ENCODE assay signal across 8 cellular contexts in genomic region chr20:51562027-51562333, GRCh38.
DNase-seq lines count a peak whose midpoint lies in the region; TF ChIP-seq lines count a peak whose summit lies in the region.

No MANE protein-coding gene starts in this region.

- H4K20me1 ChIP-seq in MM.1S (ENCODE audit: insufficient read depth, low read length), result no peaks in the 10 kb centered on the region

- H3K27ac ChIP-seq in MM.1S (ENCODE audit: low read length) (no peak overlapping the region), duodenal mucosa (ENCODE audit: low read depth, low read length) (peak overlapping the region; percentile 87)

- no peaks in the 10 kb centered on the region for H3F3A ChIP-seq in MM.1S (ENCODE audit: insufficient read depth, low read length)

- no peaks in the 10 kb centered on the region for H3K9me2 ChIP-seq in MM.1S (replicated peaks; ENCODE audit: insufficient read depth, low read length)

- H3K27me3 Mint-ChIP-seq in nephron (ENCODE audit: low read depth), result peaks cover 49% of the 10 kb centered on the region

- no peak overlapping the region for H2AFZ ChIP-seq in MM.1S (ENCODE audit: low read length)

- peaks cover 44% of the 10 kb centered on the region for H3K4me1 Mint-ChIP-seq in nephron

- H3K27me3 ChIP-seq in MM.1S (replicated peaks; ENCODE audit: insufficient read depth, low read length) (peaks cover 21% of the 10 kb centered on the region), duodenal mucosa (ENCODE audit: control insufficient read depth in 1 of 2, insufficient read depth in 2 of 2, low read length in 2 of 2) (peaks cover 44 to 47% of the 10 kb centered on the region in 2 donors)

- DNase-seq in AG09309 (ENCODE audit: low read depth) (no peak), MM.1S (no peak), COLO829 (ENCODE audit: low spot score) (no peak), RPMI8226 (no peak), HPDE6-E6E7 (ENCODE audit: extremely low spot score) (no peak)
- no peak for DNase-seq in stimulated activated CD8-positive, alpha-beta memory T cell treated with anti-CD3 and anti-CD28 coated beads, Interleukin-4, amount 100 ng/mL, for 48 hours

- H3K4me3 Mint-ChIP-seq in nephron, result peak overlapping the region; percentile 77 to 81 (median 80)

- 0 out of 2 replicates have a peak overlapping the region, but pooled peaks have one; percentile 17 for H3K4me2 ChIP-seq in MM.1S (ENCODE audit: low read depth, low read length)

- H3K4me1 ChIP-seq in MM.1S (ENCODE audit: low read length) (no peaks in the 10 kb centered on the region), duodenal mucosa (ENCODE audit: control insufficient read depth in 1 of 2, insufficient read depth in 2 of 2, low read length in 2 of 2) (peaks cover 34 to 46% of the 10 kb centered on the region in 2 donors)

- no peaks in the 10 kb centered on the region for H3K79me2 ChIP-seq in MM.1S (ENCODE audit: low read length)

- H3K9me3 ChIP-seq in MM.1S (replicated peaks; ENCODE audit: insufficient read depth, low read length) (no peaks in the 10 kb centered on the region), duodenal mucosa (ENCODE audit: control insufficient read depth in 1 of 2, low read length in 2 of 2) (no peaks in the 10 kb centered on the region)

- H3K36me3 Mint-ChIP-seq in nephron (ENCODE audit: low read depth), result no peaks in the 10 kb centered on the region

- peak overlapping the region; percentile 21 to 56 (median 26) for H3K27ac Mint-ChIP-seq in nephron

- no peak overlapping the region for H3K9ac ChIP-seq in MM.1S (ENCODE audit: low read length)
- peak overlapping the region; percentile 60 to 72 for H3K9ac ChIP-seq in duodenal mucosa (ENCODE audit: low read depth in 1 of 2, low read length in 2 of 2)

- TF ChIP-seq CTCF in AG09309 (IDR thresholded peaks at IDR 0.05; ENCODE audit: control insufficient read depth, insufficient read depth, low read depth, low read length, missing control alignments) (no peak), MM.1S (IDR thresholded peaks at IDR 0.05; ENCODE audit: low read length) (no peak), nephron (IDR thresholded peaks at IDR 0.05; ENCODE audit: unreplicated experiment in 3 of 3) (no peak)

- H3K36me3 ChIP-seq in MM.1S (replicated peaks; ENCODE audit: insufficient read depth, low read length) (no peaks in the 10 kb centered on the region), duodenal mucosa (ENCODE audit: control insufficient read depth in 1 of 2, insufficient read depth in 2 of 2, low read length in 2 of 2) (no peaks in the 10 kb centered on the region)

- no peaks in the 10 kb centered on the region for H3K9me3 Mint-ChIP-seq in nephron

- peak overlapping the region; percentile 60 for H3K4me3 ChIP-seq in AG09309 (ENCODE audit: control insufficient read depth, low read depth, low read length)
- no peak overlapping the region for H3K4me3 ChIP-seq in MM.1S (ENCODE audit: low read length)
- peak overlapping the region; percentile 71 to 74 for H3K4me3 ChIP-seq in duodenal mucosa (ENCODE audit: low read depth in 1 of 2, low read length in 2 of 2)
